Comparison of ENCODE assay signal across 19 cellular contexts in the genomic region with DNA sequence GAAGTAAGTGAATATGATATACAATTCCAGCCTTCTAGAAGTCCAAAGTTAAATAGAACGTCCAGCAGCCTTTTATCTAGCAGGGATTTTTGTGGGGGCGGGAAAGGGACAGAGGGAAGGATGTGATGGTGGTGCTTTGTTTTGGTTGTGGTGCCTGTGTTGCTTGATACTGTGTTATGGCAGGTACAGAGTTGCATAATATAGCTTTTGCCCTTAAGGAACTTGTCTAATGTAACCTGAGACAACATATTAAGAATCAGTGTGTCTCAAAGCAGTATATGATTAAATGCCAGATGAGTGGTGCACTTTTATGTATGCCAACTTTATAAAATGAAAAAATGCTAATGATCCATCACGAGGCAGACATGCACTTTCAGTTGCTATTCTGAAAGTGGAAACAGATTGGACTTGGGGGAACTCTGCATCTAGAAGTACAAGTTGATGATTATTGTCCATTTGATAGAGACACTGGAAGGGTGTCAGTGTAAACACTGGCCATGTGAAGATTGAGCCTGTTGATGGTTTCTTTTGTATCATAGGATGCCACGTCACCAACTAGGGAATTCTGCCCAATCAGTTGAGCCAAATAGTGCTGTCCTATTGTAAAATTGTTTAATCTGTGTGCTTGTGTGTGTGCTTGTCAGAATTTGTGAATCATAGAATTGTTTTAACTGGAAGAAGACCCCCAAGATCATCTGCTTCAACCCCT.
DNase-seq lines count a peak whose midpoint lies in the region; ATAC-seq and TF ChIP-seq lines count a peak whose summit lies in the region.
"Had no signal": no experiment of that assay in that cellular context is flagged by ENCODE, and none has a peak within 500 bp of the region (broad histone marks: within the 10 kb centered on the region; RNA-seq: fewer than 3 reads in every experiment).

No MANE protein-coding gene starts in this region.

- H2AFZ ChIP-seq in OCI-LY3 (ENCODE audit: low read depth, low read length) = no peak overlapping the region

- DNase-seq in AG20443 (ENCODE audit: low spot score) (peak; percentile 24), epithelial cell of esophagus (ENCODE audit: low read depth) (peak; percentile 50), pons (ENCODE audit: low spot score) (peak; percentile 91), NOMO-1 treated with dmso at 0.1 percent for 144 hours (lab: John Stamatoyannopoulos, UW; ENCODE audit: unreplicated experiment) (no peak), NCI-H1436 (lab: John Stamatoyannopoulos, UW) (no peak)
- no peak for DNase-seq in stimulated activated naive CD4-positive, alpha-beta T cell (lab: John Stamatoyannopoulos, UW)
- DNase-seq: activated CD4-positive, alpha-beta T cell treated with anti-CD3 and anti-CD28 coated beads, Interleukin-2, amount 50 U/mL, for 1 hour; activated T-cell treated with anti-CD3 and anti-CD28 coated beads for 4 hours; islet precursor cell; KG1; NCI-H1417 treated with DMSO at 0.1 percent for 48 hours; right lobe of liver; stimulated activated CD4-positive, alpha-beta T cell treated with anti-CD3 and anti-CD28 coated beads, Interleukin-4, amount 100 ng/mL, for 1 hour; stimulated activated CD8-positive, alpha-beta memory T cell treated with anti-CD3 and anti-CD28 coated beads, Interleukin-4, amount 100 ng/mL, for 48 hours; upper lobe of left lung had no signal

- H4K20me1 ChIP-seq in OCI-LY3 (ENCODE audit: insufficient read depth, low read length) = no peaks in the 10 kb centered on the region

- H3K4me3 ChIP-seq in OCI-LY3 (ENCODE audit: low read length) = no peak overlapping the region
- no peak overlapping the region for H3K4me3 ChIP-seq in epithelial cell of esophagus (ENCODE audit: low read length)
- H3K4me3 ChIP-seq: cardiac muscle cell, right lobe of liver, SK-N-MC, upper lobe of left lung had no signal

- ATAC-seq in GM18873 (IDR thresholded peaks at IDR 0.05; ENCODE audit: low FRiP score, unreplicated experiment) = no peak
- ATAC-seq: right lobe of liver had no signal

- TF ChIP-seq CTCF in OCI-LY3 (IDR thresholded peaks at IDR 0.05; ENCODE audit: low read depth, low read length) (no peak), epithelial cell of esophagus (IDR thresholded peaks at IDR 0.05; ENCODE audit: insufficient read depth, low read depth, low read length, missing control alignments) (no peak)

- H3K79me2 ChIP-seq in OCI-LY3 (ENCODE audit: low read length) = no peaks in the 10 kb centered on the region

- H3K9me3 ChIP-seq in OCI-LY3 (ENCODE audit: insufficient read depth, low read length) = no peaks in the 10 kb centered on the region
- H3K9me3 ChIP-seq: right lobe of liver, upper lobe of left lung had no signal

- no peak overlapping the region for H3K9ac ChIP-seq in OCI-LY3 (ENCODE audit: low read length)

- peak overlapping the region; percentile 13 for H3K4me2 ChIP-seq in OCI-LY3 (ENCODE audit: low read length)

- H3K27ac ChIP-seq in OCI-LY3 (ENCODE audit: low read length) = no peak overlapping the region
- H3K27ac ChIP-seq: cardiac muscle cell, right lobe of liver, SK-N-MC, upper lobe of left lung had no signal

- no peaks in the 10 kb centered on the region for H3K27me3 ChIP-seq in OCI-LY3 (ENCODE audit: low read depth, low read length)
- H3K27me3 ChIP-seq: cardiac muscle cell, right lobe of liver, upper lobe of left lung had no signal

- H3K4me1 ChIP-seq in OCI-LY3 (ENCODE audit: low read length) = peaks cover 8% of the 10 kb centered on the region
- H3K4me1 ChIP-seq: right lobe of liver had no signal

- no peaks in the 10 kb centered on the region for H3K36me3 ChIP-seq in OCI-LY3 (replicated peaks; ENCODE audit: low read depth, low read length)
- H3K36me3 ChIP-seq: cardiac muscle cell, right lobe of liver, upper lobe of left lung had no signal

Comparison
In these comparisons a context has a peak if more than half of its experiments do, and no peak if none do; other contexts are left out.
1. DNase-seq: peak in AG20443 (single experiment), epithelial cell of esophagus (single experiment) and pons (single experiment); none in NOMO-1 treated with dmso at 0.1 percent for 144 hours (single experiment), NCI-H1436 (single experiment) and stimulated activated naive CD4-positive, alpha-beta T cell (0 of 6).